1 cellular context compared by ENCODE assay signal in genomic region chr11:47512701-47513100, GRCh38.
TF ChIP-seq lines count a peak whose summit lies in the region.

No MANE protein-coding gene starts in this region.

TF ChIP-seq in SK-N-SH, 30 proteins besides CTCF, POLR2A, EP300 and RAD21 (continued from another document):
- TF ChIP-seq REST (IDR thresholded peaks at IDR 0.05; ENCODE audit: low read depth, low read length), result no peak
- TF ChIP-seq RXRA (IDR thresholded peaks at IDR 0.05; ENCODE audit: borderline replicate concordance, low read depth), result no peak
- TF ChIP-seq POLR2AphosphoS5 (IDR thresholded peaks at IDR 0.05; ENCODE audit: low read depth, low read length), result no peak
- TF ChIP-seq NFIC (IDR thresholded peaks at IDR 0.05; ENCODE audit: borderline replicate concordance), result no peak
- no peak for TF ChIP-seq YY1 (IDR thresholded peaks at IDR 0.05; ENCODE audit: low read depth)
- TF ChIP-seq GATA2 (CRISPR knock-in tag; IDR thresholded peaks at IDR 0.05), result no peak
- TF ChIP-seq TCF12 (IDR thresholded peaks at IDR 0.05), result no peak
- TF ChIP-seq CHD2 (IDR thresholded peaks at IDR 0.05; ENCODE audit: low read length, partially characterized antibody), result no peak
- no peak for TF ChIP-seq JUND (IDR thresholded peaks at IDR 0.05)
- TF ChIP-seq, protein P1, sequence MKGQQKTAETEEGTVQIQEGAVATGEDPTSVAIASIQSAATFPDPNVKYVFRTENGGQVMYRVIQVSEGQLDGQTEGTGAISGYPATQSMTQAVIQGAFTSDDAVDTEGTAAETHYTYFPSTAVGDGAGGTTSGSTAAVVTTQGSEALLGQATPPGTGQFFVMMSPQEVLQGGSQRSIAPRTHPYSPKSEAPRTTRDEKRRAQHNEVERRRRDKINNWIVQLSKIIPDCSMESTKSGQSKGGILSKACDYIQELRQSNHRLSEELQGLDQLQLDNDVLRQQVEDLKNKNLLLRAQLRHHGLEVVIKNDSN (IDR thresholded peaks at IDR 0.05; ENCODE audit: borderline replicate concordance, low read depth), result no peak
- no peak for TF ChIP-seq MAX (IDR thresholded peaks at IDR 0.05; ENCODE audit: low read depth)
- no peak for TF ChIP-seq FOSL2 (IDR thresholded peaks at IDR 0.05; ENCODE audit: borderline replicate concordance, low read depth)
- no peak for TF ChIP-seq EZH2phosphoT487 (IDR thresholded peaks at IDR 0.05; ENCODE audit: borderline replicate concordance, low read depth)
- TF ChIP-seq TAF1 (IDR thresholded peaks at IDR 0.05; ENCODE audit: borderline replicate concordance, low read depth, low read length), result no peak
- TF ChIP-seq SMC3 (IDR thresholded peaks at IDR 0.05; ENCODE audit: low read depth, low read length), result no peak
